ENCODE assay signal across 9 cellular contexts in genomic region chr1:171081220-171081993, GRCh38. TPM values are rescaled to one million over a fixed set of nuclear protein-coding genes. Genes with fewer than 3 reads are reported as not detected.
DNase-seq lines count a peak whose midpoint lies in the region; ATAC-seq, FAIRE-seq and TF ChIP-seq lines count a peak whose summit lies in the region.
"Had no signal": no experiment of that assay in that cellular context is flagged by ENCODE, and none has a peak within 500 bp of the region (broad histone marks: within the 10 kb centered on the region; RNA-seq: fewer than 3 reads in every experiment).

No MANE protein-coding gene starts in this region.

- no peak overlapping the region for H3K4me3 ChIP-seq in HEK293 (ENCODE audit: low read depth, low read length)
- H3K4me3 ChIP-seq in small intestine (ENCODE audit: low read depth in 1 of 2, low read length in 2 of 2): no peak overlapping the region

- DNase-seq in SK-MEL-5 (ENCODE audit: low read depth, low spot score) (peak; percentile 37), foreskin keratinocyte (peak; percentile 11 to 17), small intestine (peak; percentile 51)
- DNase-seq in stimulated activated CD4-positive, alpha-beta T cell treated with anti-CD3 and anti-CD28 coated beads, Interleukin-2, amount 100 ng/mL, for 24 hours: no peak

- H3K36me3 ChIP-seq in HEK293 (ENCODE audit: control insufficient read depth in 2 of 2, insufficient read depth in 1 of 2, low read length in 2 of 2): no peaks in the 10 kb centered on the region
- H3K36me3 ChIP-seq in small intestine (ENCODE audit: control insufficient read depth in 2 of 2, insufficient read depth in 2 of 2, low read length in 2 of 2): no peaks in the 10 kb centered on the region

- in situ Hi-C loops in SK-MEL-5 (cut with HindIII; ENCODE audit: low pct_unique_long_range_greater_than_20kb, low sequenced_read_pairs): no loop called here

- H3K27ac ChIP-seq in HEK293 (ENCODE audit: extremely low read depth, low read depth, low read length) (no peak overlapping the region), foreskin keratinocyte (no peak overlapping the region), small intestine (ENCODE audit: low read depth in 1 of 2, low read length in 1 of 2) (peak overlapping the region in 1 of 2 donors; percentile 37)

- ATAC-seq in foreskin keratinocyte: no peak
- ATAC-seq in HG03469 (IDR thresholded peaks at IDR 0.05; ENCODE audit: unreplicated experiment): no peak
- no peak for ATAC-seq in GM19397 (IDR thresholded peaks at IDR 0.05; ENCODE audit: unreplicated experiment)
- ATAC-seq in HG02973 (IDR thresholded peaks at IDR 0.05; ENCODE audit: unreplicated experiment): no peak

- H3K4me1 ChIP-seq in HEK293 (ENCODE audit: control insufficient read depth, insufficient read depth, low read length): no peaks in the 10 kb centered on the region
- H3K4me1 ChIP-seq in foreskin keratinocyte: no peaks in the 10 kb centered on the region
- peaks cover 2 to 6% of the 10 kb centered on the region in 2 donors for H3K4me1 ChIP-seq in small intestine (ENCODE audit: control insufficient read depth in 2 of 2, insufficient read depth in 1 of 2, low read depth in 1 of 2, low read length in 1 of 2)

- CTCF ChIA-PET in HEK293 (lab: Yijun Ruan, JAX): interaction anchor here (0.6 to 2.7 kb wide), 20 partner anchors 9 to 745 kb away, joined by 3 to 46 read pairs (median 4); partner anchors contain the start of genes FMO3 and FMO4

- 15 to 59% (median 34%) methylated on average over 4 of the region's 4 CpGs for WGBS in small intestine, 3 donors

- FAIRE-seq in small intestine (lab: Jason Lieb, UNC): peak; percentile 82

- H3K27me3 ChIP-seq in foreskin keratinocyte (no peaks in the 10 kb centered on the region), small intestine (ENCODE audit: control insufficient read depth in 2 of 2, insufficient read depth in 2 of 2, low read length in 2 of 2) (no peaks in the 10 kb centered on the region)

- POLR2A ChIA-PET in HEK293 (lab: Yijun Ruan, JAX): no interaction called here

- TF ChIP-seq CTCF in HEK293 (tag by site-specific recombination; IDR thresholded peaks at IDR 0.05) (no peak), foreskin keratinocyte (conservative IDR thresholded peaks at IDR 0.05) (peak; percentile 73)

- no peaks in the 10 kb centered on the region for H3K9me3 ChIP-seq in HEK293 (ENCODE audit: control insufficient read depth, insufficient read depth, low read depth, low read length)
- H3K9me3 ChIP-seq in small intestine (ENCODE audit: control insufficient read depth, low read depth): no peaks in the 10 kb centered on the region

TF ChIP-seq in HEK293, 187 proteins besides CTCF, POLR2A, EP300 and RAD21:
- TF ChIP-seq PRDM4 (tag by site-specific recombination; IDR thresholded peaks at IDR 0.05) (no peak), ZNF654 (tag by site-specific recombination; IDR thresholded peaks at IDR 0.05; ENCODE audit: low read depth) (peak; percentile 54)

RNA-seq across cellular contexts. Expression of gene FMO3, which starts 9.3 kb away (rescaled TPM):
- 0.11 and 0.21 TPM in 2 replicates for total RNA-seq in SK-MEL-5 (2014; rRNA removed; shearing (Covaris generic))
- 0.77 and 0.79 TPM in 2 replicates for polyA plus RNA-seq in SK-MEL-5 (2015; cell fraction: cytosol; rRNA removed)
- 0.73 TPM in 1 of 2 replicates, not detected in the other for polyA plus RNA-seq in SK-MEL-5 (2015; cell fraction: nucleus; rRNA removed)
- not detected in 2 replicates for total RNA-seq in foreskin keratinocyte
- polyA plus RNA-seq in foreskin keratinocyte (not detected in 2 replicates), small intestine (1 to 10 TPM in 1 of 3 donors, under 1 TPM in 1, not detected in 1; 0.79 to 2.4 TPM)
- total RNA-seq: skeletal muscle tissue had no signal

Comparison
In these comparisons a context has a peak if more than half of its experiments do, and no peak if none do; other contexts are left out.
1. DNase-seq: peak in SK-MEL-5 (single experiment), foreskin keratinocyte (2 of 2) and small intestine (single experiment); none in stimulated activated CD4-positive, alpha-beta T cell treated with anti-CD3 and anti-CD28 coated beads, Interleukin-2, amount 100 ng/mL, for 24 hours (0 of 2).